ENCODE assay signal across 8 cellular contexts in the genomic region with DNA sequence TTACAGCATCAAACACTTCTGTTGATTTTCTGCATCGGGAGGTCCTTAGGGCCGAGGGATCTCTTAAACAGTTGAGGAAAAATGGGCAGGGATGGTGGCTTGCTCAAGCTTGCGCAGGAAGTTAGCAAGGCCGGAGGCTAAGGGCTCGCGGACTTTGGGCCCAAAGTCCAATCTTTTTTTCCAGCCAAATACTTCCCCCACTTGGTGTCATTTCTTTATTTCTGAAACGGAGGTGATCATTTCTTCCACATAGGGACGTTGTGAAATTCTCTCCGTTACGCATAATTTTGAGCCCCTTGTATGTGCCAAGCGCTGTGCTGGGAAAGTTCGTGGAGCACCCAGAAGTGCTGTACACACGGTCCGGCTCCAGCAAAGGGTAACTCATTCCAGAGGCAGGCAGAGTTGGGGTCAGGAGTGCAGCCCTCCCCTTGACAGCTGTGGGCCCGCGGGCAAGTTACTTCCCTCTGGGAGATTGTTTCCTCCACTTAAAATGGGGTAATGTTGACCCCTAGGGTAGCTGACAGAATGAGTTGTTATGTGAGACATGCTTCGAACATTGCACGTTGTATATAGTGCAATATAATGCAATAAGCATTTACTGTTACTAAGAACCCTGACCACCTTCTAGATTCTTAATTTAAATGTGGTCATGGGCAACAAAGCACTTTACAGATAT. TPM values are rescaled to one million over a fixed set of nuclear protein-coding genes. Genes with fewer than 3 reads are reported as not detected.
DNase-seq lines count a peak whose midpoint lies in the region; ATAC-seq and TF ChIP-seq lines count a peak whose summit lies in the region.

No MANE protein-coding gene starts in this region.

- no peaks in the 10 kb centered on the region for H3K9me3 Mint-ChIP-seq in activated naive CD8-positive, alpha-beta T cell treated with anti-CD3 and anti-CD28 coated beads for 36 hours

- peak overlapping the region; percentile 85 for H3K27ac Mint-ChIP-seq in activated naive CD8-positive, alpha-beta T cell treated with anti-CD3 and anti-CD28 coated beads for 36 hours

- peaks cover 34% of the 10 kb centered on the region for H3K36me3 Mint-ChIP-seq in activated naive CD8-positive, alpha-beta T cell treated with anti-CD3 and anti-CD28 coated beads for 36 hours

- TF ChIP-seq CTCF in right atrium auricular region (IDR thresholded peaks at IDR 0.05) (no peak), kidney epithelial cell (IDR thresholded peaks at IDR 0.05; ENCODE audit: insufficient read depth, low read length, poor library complexity, severe bottlenecking) (no peak), tibial artery (IDR thresholded peaks at IDR 0.05) (no peak)

- intact Hi-C loops in left cardiac atrium (cut with DNase I), result no loop called here
- intact Hi-C loops in tibial artery (cut with DNase I; ENCODE audit: low total_unique reads), result loop anchor here (5.0 kb wide), 1 partner anchor 101 kb away; no protein-coding TSS in a partner anchor

- H3K36me3 ChIP-seq in right atrium auricular region (peaks cover 40% of the 10 kb centered on the region), kidney epithelial cell (ENCODE audit: control insufficient read depth, insufficient read depth, low read length) (peaks cover 2% of the 10 kb centered on the region), tibial artery (peaks cover 28 to 43% (median 28%) of the 10 kb centered on the region in 3 donors)

- H3K4me3 ChIP-seq in right atrium auricular region (peak overlapping the region; percentile 84 to 95), kidney epithelial cell (ENCODE audit: low read depth, low read length) (peak overlapping the region; percentile 96), tibial artery (peak overlapping the region; percentile 75 to 94)

- H3K4me1 ChIP-seq in right atrium auricular region (peaks cover 0 to 51% of the 10 kb centered on the region in 2 donors), tibial artery (peaks cover 0 to 36% (median 28%) of the 10 kb centered on the region in 4 donors)

- DNase-seq in right atrium auricular region (ENCODE audit: low spot score) (no peak), left cardiac atrium (no peak), kidney epithelial cell (ENCODE audit: low read depth) (no peak), tibial artery (no peak)
- no peak for DNase-seq in activated naive CD8-positive, alpha-beta T cell treated with anti-CD3 and anti-CD28 coated beads for 36 hours
- no peak for DNase-seq in activated CD8-positive, alpha-beta memory T cell treated with anti-CD3 and anti-CD28 coated beads, Interleukin-2, amount 50 U/mL, for 48 hours

- H3K27me3 Mint-ChIP-seq in activated naive CD8-positive, alpha-beta T cell treated with anti-CD3 and anti-CD28 coated beads for 36 hours, result no peaks in the 10 kb centered on the region

- H3K27me3 ChIP-seq in right atrium auricular region (no peaks in the 10 kb centered on the region), kidney epithelial cell (ENCODE audit: control insufficient read depth, insufficient read depth, low read length) (peaks cover 2% of the 10 kb centered on the region), tibial artery (no peaks in the 10 kb centered on the region)

- peak overlapping the region; percentile 94 for H3K4me3 Mint-ChIP-seq in activated naive CD8-positive, alpha-beta T cell treated with anti-CD3 and anti-CD28 coated beads for 36 hours

- peaks cover 23% of the 10 kb centered on the region for H3K4me1 Mint-ChIP-seq in activated naive CD8-positive, alpha-beta T cell treated with anti-CD3 and anti-CD28 coated beads for 36 hours

- H3K27ac ChIP-seq in right atrium auricular region (peak overlapping the region; percentile 90 to 93), tibial artery (peak overlapping the region; percentile 67 to 71)

- H3K9me3 ChIP-seq in right atrium auricular region, result no peaks in the 10 kb centered on the region
- H3K9me3 ChIP-seq in tibial artery, result no peaks in the 10 kb centered on the region

- ATAC-seq in left cardiac atrium (no peak), HG02852 (IDR thresholded peaks at IDR 0.05; ENCODE audit: unreplicated experiment) (no peak), GM18520 (IDR thresholded peaks at IDR 0.05; ENCODE audit: unreplicated experiment) (no peak)

RNA-seq across cellular contexts. Expression of a gene that starts 0.8 kb away (rescaled TPM):
- total RNA-seq in right atrium auricular region, result 10 to 100 TPM; 14.4 to 22.1 TPM
- total RNA-seq in left cardiac atrium, result 10 to 100 TPM; 18.1 to 29.0 TPM
- 10 to 100 TPM; 62.9 to 65.0 TPM for total RNA-seq in activated naive CD8-positive, alpha-beta T cell treated with anti-CD3 and anti-CD28 coated beads for 36 hours
- total RNA-seq in kidney epithelial cell, result 43.3 and 54.6 TPM in 2 replicates

RNA-seq across cellular contexts. Expression of a gene that starts 17.4 kb away (rescaled TPM):
- 100 to 1,000 TPM; 155 to 256 TPM for total RNA-seq in right atrium auricular region
- total RNA-seq in left cardiac atrium, result 100 to 1,000 TPM; 203 to 294 TPM
- 100 to 1,000 TPM; 806 to 814 TPM for total RNA-seq in activated naive CD8-positive, alpha-beta T cell treated with anti-CD3 and anti-CD28 coated beads for 36 hours
- total RNA-seq in kidney epithelial cell, result 754 and 763 TPM in 2 replicates

RNA-seq across cellular contexts. Expression of a gene that starts 29.6 kb away (rescaled TPM):
- 100 to 1,000 TPM in 1 of 2 donors, 10 to 100 TPM in 1; 88.1 to 135 TPM for total RNA-seq in right atrium auricular region
- total RNA-seq in left cardiac atrium, result 10 to 100 TPM; 66.1 to 70.7 TPM
- total RNA-seq in activated naive CD8-positive, alpha-beta T cell treated with anti-CD3 and anti-CD28 coated beads for 36 hours, result 100 to 1,000 TPM; 104 to 113 TPM
- total RNA-seq in kidney epithelial cell, result 121 and 135 TPM in 2 replicates

RNA-seq across cellular contexts. Expression of a gene that starts 46.1 kb away (rescaled TPM):
- 10 to 100 TPM in 1 of 2 donors, 1 to 10 TPM in 1; 2.9 to 11.3 TPM for total RNA-seq in right atrium auricular region
- 10 to 100 TPM; 11.6 to 13.7 TPM for total RNA-seq in left cardiac atrium
- 1 to 10 TPM; 1.0 to 1.2 TPM for total RNA-seq in activated naive CD8-positive, alpha-beta T cell treated with anti-CD3 and anti-CD28 coated beads for 36 hours
- 1.8 and 4.1 TPM in 2 replicates for total RNA-seq in kidney epithelial cell
